ENCODE assay signal across 15 cellular contexts in the genomic region with DNA sequence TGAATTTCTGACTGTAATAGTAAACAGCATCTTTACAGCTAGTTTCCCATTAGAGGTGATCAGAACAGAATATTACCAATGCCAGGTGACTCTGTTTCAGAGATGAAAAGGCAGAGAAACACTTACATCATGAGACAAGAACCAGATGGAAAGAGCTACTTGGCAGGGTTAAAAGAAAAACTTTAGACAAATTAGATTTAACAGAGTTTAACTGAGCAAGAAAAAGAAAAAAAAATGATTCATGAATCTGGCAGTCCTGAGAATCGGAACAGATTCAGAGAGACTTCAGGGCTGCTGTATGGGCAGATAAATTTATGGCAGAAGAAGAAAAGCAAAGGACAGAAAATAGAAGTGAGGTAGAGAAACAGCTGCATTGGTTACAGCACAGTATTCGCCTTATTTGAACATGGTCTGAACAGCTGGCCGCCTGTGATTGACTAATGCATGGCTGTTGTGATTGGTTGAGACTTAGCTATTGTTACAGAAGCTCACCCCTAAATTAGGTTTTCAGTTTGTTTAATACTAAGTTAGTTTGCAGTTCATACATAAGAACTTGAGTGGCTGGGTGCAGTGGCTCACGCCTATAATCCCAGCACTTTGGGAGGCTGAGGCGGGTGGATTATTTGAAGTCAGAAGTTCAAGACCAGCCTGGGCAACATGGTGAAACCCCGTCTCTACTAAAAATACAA.
"Had no signal": no experiment of that assay in that cellular context is flagged by ENCODE, and none has a peak within 500 bp of the region (broad histone marks: within the 10 kb centered on the region; RNA-seq: fewer than 3 reads in every experiment).

No MANE protein-coding gene starts in this region.

- H3K4me3 ChIP-seq: body of pancreas, heart right ventricle, left ventricle myocardium inferior had no signal

- H3K27me3 ChIP-seq: body of pancreas, heart right ventricle had no signal

- H3K9me3 ChIP-seq: body of pancreas had no signal

- ATAC-seq: activated CD8-positive, alpha-beta T cell treated with anti-CD3 and anti-CD28 coated beads for 36 hours; activated T-helper 17 cell treated with anti-CD3 and anti-CD28 coated beads, Interleukin-2, amount 50 U/mL, for 72 hours; body of pancreas; stimulated activated naive B cell treated with anti-CD40 and anti-IgM and Interleukin-4, amounts not matched to agents 10 μg/mL and 1 μg/mL and 100 μg/mL, for 72 hours had no signal

- DNase-seq: activated CD4-positive, alpha-beta T cell treated with anti-CD3 and anti-CD28 coated beads for 4 hours; activated CD8-positive, alpha-beta T cell treated with anti-CD3 and anti-CD28 coated beads for 36 hours; activated T-cell treated with anti-CD3 and anti-CD28 coated beads for 4 hours; amniotic stem cell; body of pancreas; foreskin melanocyte; heart right ventricle; left ventricle myocardium inferior; mesenchymal stem cell; stimulated activated CD4-positive, alpha-beta T cell treated with anti-CD3 and anti-CD28 coated beads, Interleukin-2, amount 100 ng/mL, for 24 hours; stimulated activated naive B cell treated with anti-CD40 and anti-IgM and Interleukin-4, amounts not matched to agents 10 μg/mL and 1 μg/mL and 100 μg/mL, for 72 hours; substantia nigra; T-helper 1 cell; trophoblast cell had no signal

- H3K4me1 ChIP-seq: body of pancreas, heart right ventricle, left ventricle myocardium inferior had no signal

- H3K27ac ChIP-seq: body of pancreas, heart right ventricle, left ventricle myocardium inferior had no signal

- H3K36me3 ChIP-seq: heart right ventricle, left ventricle myocardium inferior had no signal
